In the genomic region with DNA sequence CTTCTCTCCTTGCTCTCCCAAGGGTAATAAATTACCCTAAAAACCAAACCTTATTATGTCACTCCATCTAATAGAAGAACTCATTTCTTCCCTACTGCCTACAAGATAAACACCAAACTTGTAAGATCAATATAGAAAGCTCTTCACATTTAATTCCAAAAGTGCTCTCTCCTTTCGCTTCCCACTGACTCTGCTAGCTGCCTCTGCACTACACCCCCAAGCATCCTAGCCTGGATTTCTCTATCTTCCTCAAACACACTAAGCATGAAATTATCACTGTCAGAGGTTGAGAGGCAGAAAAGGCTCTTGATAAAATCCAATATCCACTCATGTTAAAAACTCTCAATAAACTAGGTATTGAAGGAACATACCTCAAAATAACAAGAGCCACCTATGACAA, we compare ENCODE assay signal across 8 cellular contexts.
"Had no signal": no experiment of that assay in that cellular context is flagged by ENCODE, and none has a peak within 500 bp of the region (broad histone marks: within the 10 kb centered on the region; RNA-seq: fewer than 3 reads in every experiment).

No MANE protein-coding gene starts in this region.

- H3K4me3 ChIP-seq: GM12878 had no signal

- FAIRE-seq: G401.6, GM12878, GM12891, GM12892, GM18507, GM19239 had no signal

- DNase-seq: GDM1, GF-D8 had no signal
